In genomic region chr16:8963825-8964441, GRCh38 we compare ENCODE assay signal across 1 cellular context.
A peak's percentile ranks its signal among the peaks of the same experiment; 100 is the strongest.
TF ChIP-seq lines count a peak whose summit lies in the region.

TSS of gene USP7 (minus strand) at chr16:8963906. CDS start at chr16:8963285, 621 bp downstream.

TF ChIP-seq in H1, 55 proteins besides CTCF, POLR2A, EP300 and RAD21 (continued from another document):
- TF ChIP-seq GABPA (IDR thresholded peaks at IDR 0.05; ENCODE audit: borderline replicate concordance, insufficient read depth, low read length) = no peak
- TF ChIP-seq NANOG (IDR thresholded peaks at IDR 0.05; ENCODE audit: insufficient read depth, low read depth, low read length, poor library complexity, severe bottlenecking) = no peak
- peak; percentile 23 for TF ChIP-seq TAF7 (optimal IDR thresholded peaks at IDR 0.05; ENCODE audit: borderline replicate concordance, low read depth, low read length)
- no peak for TF ChIP-seq RXRA (IDR thresholded peaks at IDR 0.05; ENCODE audit: insufficient read depth, low read depth, low read length)
- TF ChIP-seq SIX5 (IDR thresholded peaks at IDR 0.05; ENCODE audit: low read depth, low read length) = no peak
- TF ChIP-seq CHD2 (IDR thresholded peaks at IDR 0.05; ENCODE audit: low read length) = no peak
- no peak for TF ChIP-seq ATF3 (IDR thresholded peaks at IDR 0.05; ENCODE audit: insufficient read depth, low read depth, low read length)
- TF ChIP-seq KDM5A (IDR thresholded peaks at IDR 0.05; ENCODE audit: low read length) = no peak
- peak; percentile 71 for TF ChIP-seq TAF1 (IDR thresholded peaks at IDR 0.05; ENCODE audit: low read depth, low read length)
- TF ChIP-seq E2F6 (IDR thresholded peaks at IDR 0.05) = no peak; the same call in 1 of the 2 replicates
- no peak for TF ChIP-seq CTBP2 (IDR thresholded peaks at IDR 0.05; ENCODE audit: borderline replicate concordance, insufficient read depth, insufficient read length, low read length)
- TF ChIP-seq HDAC2 (IDR thresholded peaks at IDR 0.05; ENCODE audit: borderline replicate concordance in 1 of 2, low read depth in 2 of 2, low read length in 2 of 2) = no peak
- TF ChIP-seq CBX8 (IDR thresholded peaks at IDR 0.05; ENCODE audit: borderline replicate concordance, low read depth, low read length) = no peak
- TF ChIP-seq SIRT6 (IDR thresholded peaks at IDR 0.05; ENCODE audit: low read length) = no peak
- no peak for TF ChIP-seq MAFK (IDR thresholded peaks at IDR 0.05; ENCODE audit: low read depth, low read length)
- TF ChIP-seq EZH2 (IDR thresholded peaks at IDR 0.05; ENCODE audit: low read depth, low read length, severe bottlenecking) = no peak
- TF ChIP-seq PHF8 (conservative IDR thresholded peaks at IDR 0.05; ENCODE audit: low read depth, low read length) = peak; percentile 44
- no peak for TF ChIP-seq GTF2F1 (IDR thresholded peaks at IDR 0.05; ENCODE audit: borderline replicate concordance, low read depth, low read length)
- TF ChIP-seq CHD7 (IDR thresholded peaks at IDR 0.05; ENCODE audit: insufficient replicate concordance, low read length) = no peak
- no peak for TF ChIP-seq CEBPB (IDR thresholded peaks at IDR 0.05; ENCODE audit: low read depth, low read length)
